In genomic region chr1:29668761-29669487, GRCh38 we compare ENCODE assay signal across 18 cellular contexts.
DNase-seq lines count a peak whose midpoint lies in the region; ATAC-seq, FAIRE-seq and TF ChIP-seq lines count a peak whose summit lies in the region.
"Had no signal": no experiment of that assay in that cellular context is flagged by ENCODE, and none has a peak within 500 bp of the region (broad histone marks: within the 10 kb centered on the region; RNA-seq: fewer than 3 reads in every experiment).

No MANE protein-coding gene starts in this region.

- H3K14ac ChIP-seq in H9 (ENCODE audit: insufficient read depth, low read length): peak overlapping the region; percentile 29; the same call in 1 of the 2 replicates

- H4K5ac ChIP-seq in H9 (ENCODE audit: insufficient read length, low read depth, low read length): no peak overlapping the region

- in situ Hi-C loops in K562 (cut with MboI): no loop called here

- H2BK15ac ChIP-seq in H9 (ENCODE audit: low read depth, low read length): no peak overlapping the region

- POLR2A ChIA-PET in K562 (lab: Yijun Ruan, JAX): no interaction called here

- DNase-seq in H9 (no peak), K562 (ENCODE audit: extremely low read depth in 1 of 4, low spot score in 3 of 4) (no peak), foreskin keratinocyte (no peak), sciatic nerve (ENCODE audit: low spot score) (peak; percentile 9), RPMI8226 (no peak), SIG-M5 (lab: John Stamatoyannopoulos, UW) (no peak), NCI-H1694 treated with DMSO at 0.1 percent for 48 hours (lab: John Stamatoyannopoulos, UW) (no peak)
- DNase-seq: Calu3; CD4-positive, CD25-positive, alpha-beta regulatory T cell; HCEC 1CT; KBM-7; NCI-H1417 treated with DMSO at 0.1 percent for 48 hours; NCI-H2029; NCI-H510A treated with DMSO at 0.1 percent for 48 hours; Right ventricle myocardium superior had no signal

- CTCF ChIA-PET in K562 (lab: Yijun Ruan, JAX; ENCODE audit: low intra/inter-chr PET ratio): no interaction called here

- H3K4me1 ChIP-seq in H9 (ENCODE audit: insufficient read depth, low read length) (no peaks in the 10 kb centered on the region; the same call in none of the 2 replicates), K562 (replicated peaks in 1 of 2; ENCODE audit: control insufficient read depth in 2 of 2, insufficient read depth in 2 of 2, low read length in 2 of 2) (no peaks in the 10 kb centered on the region; a peak in 1 of 5 replicates), foreskin keratinocyte (peaks cover 5% of the 10 kb centered on the region)
- H3K4me1 ChIP-seq: Peyer's patch had no signal

- H2BK20ac ChIP-seq in H9 (ENCODE audit: low read depth, low read length, poor library complexity, severe bottlenecking): no peak overlapping the region

- H3K4me2 ChIP-seq in H9 (ENCODE audit: insufficient read depth, insufficient read length, low read length): no peak overlapping the region
- no peak overlapping the region for H3K4me2 ChIP-seq in K562 (ENCODE audit: insufficient read depth, low read length)

- H2BK12ac ChIP-seq in H9 (ENCODE audit: insufficient read length, low read depth, low read length): no peak overlapping the region

- no peak overlapping the region for H2BK5ac ChIP-seq in H9 (ENCODE audit: insufficient read length, low read length)

- TF ChIP-seq CTCF in H9 (conservative IDR thresholded peaks at IDR 0.05) (no peak), K562 (IDR thresholded peaks at IDR 0.05 in 2 of 3, conservative IDR thresholded peaks at IDR 0.05 in 1 of 3; ENCODE audit: insufficient read depth in 2 of 3, low read depth in 1 of 3, low read length in 3 of 3) (no peak), foreskin keratinocyte (conservative IDR thresholded peaks at IDR 0.05) (no peak)

- ATAC-seq in K562 (peak; percentile 48; the same call in 2 of the 3 replicates), foreskin keratinocyte (peak; percentile 18), sciatic nerve (no peak)
- ATAC-seq: SK-N-SH treated with all-trans-retinoic acid at 6 μM for 48 hours had no signal

- H3K4me3 ChIP-seq in K562: no peak overlapping the region
- H3K4me3 ChIP-seq: Peyer's patch had no signal

- no peak overlapping the region for H4K91ac ChIP-seq in H9 (ENCODE audit: insufficient read length, low read depth, low read length)

- FAIRE-seq in K562 (lab: Jason Lieb, UNC): no peak

- no peak overlapping the region for H3K9ac ChIP-seq in H9 (ENCODE audit: extremely low read depth, insufficient read length, low read length)
- H3K9ac ChIP-seq in K562 (ENCODE audit: insufficient read depth in 1 of 2, low read depth in 2 of 2, low read length in 2 of 2): no peak overlapping the region

- no peak overlapping the region; a peak in 1 of 5 replicates for H3K4me3 Mint-ChIP-seq in H9
- H3K4me3 Mint-ChIP-seq: B cell; CD4-positive, CD25-positive, alpha-beta regulatory T cell had no signal

- H3K36me3 Mint-ChIP-seq in H9 (ENCODE audit: insufficient read depth in 1 of 3, low read depth in 3 of 3): no peaks in the 10 kb centered on the region
- H3K36me3 Mint-ChIP-seq: CD4-positive, CD25-positive, alpha-beta regulatory T cell had no signal

- H3K9me3 Mint-ChIP-seq in H9: no peaks in the 10 kb centered on the region

- H3T11ph ChIP-seq in H9 (ENCODE audit: low read length): no peak overlapping the region

- no peaks in the 10 kb centered on the region for H4K20me1 ChIP-seq in H9 (ENCODE audit: control insufficient read depth, insufficient read depth, insufficient read length)
- H4K20me1 ChIP-seq in K562 (replicated peaks; ENCODE audit: control insufficient read depth, insufficient read depth, low read length): no peaks in the 10 kb centered on the region

- no peaks in the 10 kb centered on the region for H3K9me3 ChIP-seq in H9 (ENCODE audit: control insufficient read depth, low read depth, low read length)
- H3K9me3 ChIP-seq in K562 (replicated peaks; ENCODE audit: control insufficient read depth, insufficient read depth, low read depth, low read length): no peaks in the 10 kb centered on the region
- H3K9me3 ChIP-seq: Peyer's patch had no signal

- H4K8ac ChIP-seq in H9 (replicated peaks; ENCODE audit: insufficient read length, low read depth, low read length): no peak overlapping the region

- no peak overlapping the region for H2AK5ac ChIP-seq in H9 (ENCODE audit: insufficient read length, low read length)

- no CpG with 5 or more reads among the region's 9 CpGs for WGBS in H9 (ENCODE audit: extremely low coverage, insufficient read length, low lambda C conversion rate)
- under 1% methylated on average over 9 of the region's 9 CpGs for WGBS in K562 (ENCODE audit: insufficient coverage, low coverage, missing lambda C conversion rate)

- intact Hi-C loops in K562 (cut with micrococcal nuclease): no loop called here
- intact Hi-C loops in sciatic nerve (cut with DNase I): no loop called here

- no peaks in the 10 kb centered on the region for H3K9me1 ChIP-seq in K562 (ENCODE audit: control insufficient read depth, insufficient read depth, low read length)

- H3K4me1 Mint-ChIP-seq in H9: peaks cover 25 to 29% of the 10 kb centered on the region in 2 experiments
- H3K4me1 Mint-ChIP-seq: B cell; CD4-positive, CD25-positive, alpha-beta regulatory T cell had no signal

- H2AFZ ChIP-seq in H9 (ENCODE audit: low read length): no peak overlapping the region
- no peak overlapping the region for H2AFZ ChIP-seq in K562 (ENCODE audit: low read depth, low read length)

- TF ChIP-seq POLR2A in K562 (conservative IDR thresholded peaks at IDR 0.05): no peak

- no peak for TF ChIP-seq EP300 in K562 (IDR thresholded peaks at IDR 0.05; ENCODE audit: low read length)

- no peaks in the 10 kb centered on the region for H3K79me2 ChIP-seq in H9 (ENCODE audit: insufficient read depth, low read length)
- no peaks in the 10 kb centered on the region for H3K79me2 ChIP-seq in K562 (ENCODE audit: control insufficient read depth, insufficient read depth, low read length)

- H3K56ac ChIP-seq in H9 (ENCODE audit: insufficient read length, low read depth, low read length): no peak overlapping the region

- BruUV-seq in K562 (replicated peaks; lab: Mats Ljungman, UMichigan): no TSS peak

- no peak overlapping the region for H3K23ac ChIP-seq in H9 (ENCODE audit: insufficient read length, low read depth, low read length)

- no peak for TF ChIP-seq RAD21 in K562 (CRISPR knock-in tag; conservative IDR thresholded peaks at IDR 0.05 in 1 of 2, IDR thresholded peaks at IDR 0.05 in 1 of 2)

- H3K23me2 ChIP-seq in H9 (ENCODE audit: insufficient read length, low read depth, low read length, poor library complexity, severe bottlenecking): no peaks in the 10 kb centered on the region

- no peak overlapping the region for H2BK120ac ChIP-seq in H9 (ENCODE audit: low read depth, low read length, poor library complexity, severe bottlenecking)

- no peak overlapping the region for H3K27ac ChIP-seq in H9 (ENCODE audit: insufficient read length, low read depth, low read length)
- no peak overlapping the region for H3K27ac ChIP-seq in K562 (ENCODE audit: extremely low read depth, low read depth, low read length)
- H3K27ac ChIP-seq in foreskin keratinocyte: no peak overlapping the region
- H3K27ac ChIP-seq: Peyer's patch had no signal

- no peaks in the 10 kb centered on the region for H3K36me3 ChIP-seq in K562 (ENCODE audit: control insufficient read depth, insufficient read depth, low read length)
- H3K36me3 ChIP-seq: Peyer's patch had no signal

- no peak overlapping the region for H3K4ac ChIP-seq in H9 (ENCODE audit: low read depth, low read length)

- no peak overlapping the region for H3K18ac ChIP-seq in H9 (ENCODE audit: insufficient read length, low read depth, low read length)

- H3K27me3 Mint-ChIP-seq in H9 (ENCODE audit: low read depth): no peaks in the 10 kb centered on the region; the same call in none of the 2 replicates

- no peaks in the 10 kb centered on the region for H3K79me1 ChIP-seq in H9 (ENCODE audit: insufficient read depth, low read depth, low read length, poor library complexity, severe bottlenecking)

- no peak overlapping the region; a peak in 1 of 7 replicates for H3K27ac Mint-ChIP-seq in H9
- H3K27ac Mint-ChIP-seq: B cell; CD4-positive, CD25-positive, alpha-beta regulatory T cell had no signal

- H3K27me3 ChIP-seq in H9 (ENCODE audit: insufficient read depth, low read length) (no peaks in the 10 kb centered on the region), K562 (ENCODE audit: control insufficient read depth in 2 of 2, insufficient read depth in 2 of 2, low read length in 2 of 2) (no peaks in the 10 kb centered on the region), foreskin keratinocyte (peaks cover 38% of the 10 kb centered on the region)
- H3K27me3 ChIP-seq: Peyer's patch had no signal

TF ChIP-seq in K562, 482 proteins besides CTCF, POLR2A, EP300 and RAD21 (continues in another document):
- no peak for TF ChIP-seq POLR3G (IDR thresholded peaks at IDR 0.05; ENCODE audit: extremely low read depth, insufficient read length, insufficient replicate concordance)
- TF ChIP-seq FOXJ2 (tag; IDR thresholded peaks at IDR 0.05): no peak
- TF ChIP-seq GTF2E2 (tag; IDR thresholded peaks at IDR 0.05): no peak
- TF ChIP-seq TRIM25 (IDR thresholded peaks at IDR 0.05; ENCODE audit: borderline replicate concordance): no peak
- TF ChIP-seq ZFX (CRISPR knock-in tag; IDR thresholded peaks at IDR 0.05): no peak
- TF ChIP-seq RNF2 (IDR thresholded peaks at IDR 0.05): no peak
- TF ChIP-seq DLX4 (CRISPR knock-in tag; IDR thresholded peaks at IDR 0.05): no peak
